Comparison of ENCODE assay signal across 13 cellular contexts in the genomic region with DNA sequence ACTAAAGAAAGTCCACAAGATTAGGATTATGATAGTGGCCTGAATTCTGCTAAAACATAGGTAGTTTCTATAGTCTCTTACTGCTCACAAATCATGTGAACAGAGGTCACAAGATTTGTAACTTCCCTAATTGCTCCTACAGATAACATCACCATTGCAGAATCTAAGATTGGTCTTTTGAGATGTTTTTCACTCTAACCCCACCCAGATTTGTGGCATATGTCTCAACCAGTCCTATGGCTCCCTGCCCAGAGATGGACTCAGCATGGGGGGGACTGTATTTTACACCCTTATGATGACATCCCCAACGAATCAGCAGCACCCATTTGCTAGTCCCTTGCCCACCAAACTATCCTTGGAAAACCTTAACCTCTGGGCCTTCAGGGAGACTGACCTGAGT.
A peak's percentile ranks its signal among the peaks of the same experiment; 100 is the strongest.
DNase-seq lines count a peak whose midpoint lies in the region; ATAC-seq and TF ChIP-seq lines count a peak whose summit lies in the region.
"Had no signal": no experiment of that assay in that cellular context is flagged by ENCODE, and none has a peak within 500 bp of the region (broad histone marks: within the 10 kb centered on the region; RNA-seq: fewer than 3 reads in every experiment).

No MANE protein-coding gene starts in this region.

- no peaks in the 10 kb centered on the region for H3K27me3 Mint-ChIP-seq in activated T-cell treated with anti-CD3 and anti-CD28 coated beads, Interleukin-2, amount 50 U/mL, for 4 hours (ENCODE audit: low read depth)
- H3K27me3 Mint-ChIP-seq: CD4-positive, CD25-positive, alpha-beta regulatory T cell had no signal

- no peaks in the 10 kb centered on the region for H3K27me3 ChIP-seq in RWPE2 (ENCODE audit: insufficient read depth, poor library complexity, severe bottlenecking)
- H3K27me3 ChIP-seq: hepatocyte had no signal

- no peak for TF ChIP-seq CTCF in AG04449 (IDR thresholded peaks at IDR 0.05; ENCODE audit: insufficient read depth, low read length, missing control alignments)
- TF ChIP-seq CTCF in RWPE2 (IDR thresholded peaks at IDR 0.05; ENCODE audit: poor library complexity, severe bottlenecking) = no peak

- H3K36me3 ChIP-seq in RWPE2 (ENCODE audit: low read depth) = no peaks in the 10 kb centered on the region
- H3K36me3 ChIP-seq: lower lobe of right lung had no signal

- H3K4me3 ChIP-seq in AG04449 (ENCODE audit: low read depth, low read length) (no peak overlapping the region), RWPE2 (ENCODE audit: severe bottlenecking) (no peak overlapping the region)
- H3K4me3 ChIP-seq: hepatocyte, lower lobe of right lung had no signal

- H3K36me3 Mint-ChIP-seq in activated T-cell treated with anti-CD3 and anti-CD28 coated beads, Interleukin-2, amount 50 U/mL, for 4 hours (ENCODE audit: insufficient read depth) = no peaks in the 10 kb centered on the region
- H3K36me3 Mint-ChIP-seq: activated naive CD8-positive, alpha-beta T cell treated with anti-CD3 and anti-CD28 coated beads, Interleukin-2, amount 10 ng/mL, durations not matched to agents 7 days and 5 days; CD4-positive, CD25-positive, alpha-beta regulatory T cell had no signal

- ATAC-seq in RWPE2 (ENCODE audit: low read depth) = peak; percentile 74
- ATAC-seq in activated T-cell treated with anti-CD3 and anti-CD28 coated beads, Interleukin-2, amount 50 U/mL, for 4 hours = no peak
- no peak for ATAC-seq in GM18519 (IDR thresholded peaks at IDR 0.05; ENCODE audit: low FRiP score, unreplicated experiment)

- H3K9me3 Mint-ChIP-seq in activated T-cell treated with anti-CD3 and anti-CD28 coated beads, Interleukin-2, amount 50 U/mL, for 4 hours = peaks cover 7% of the 10 kb centered on the region
- H3K9me3 Mint-ChIP-seq: activated naive CD8-positive, alpha-beta T cell treated with anti-CD3 and anti-CD28 coated beads, Interleukin-2, amount 10 ng/mL, durations not matched to agents 7 days and 5 days had no signal

- H3K4me1 ChIP-seq in RWPE2 (ENCODE audit: insufficient read depth, poor library complexity, severe bottlenecking) = peaks cover 12% of the 10 kb centered on the region
- H3K4me1 ChIP-seq: lower lobe of right lung had no signal

- POLR2A ChIA-PET in AG04449 (lab: Yijun Ruan, JAX) = no interaction called here

- H3K9me3 ChIP-seq in RWPE2 (ENCODE audit: severe bottlenecking) = no peaks in the 10 kb centered on the region
- H3K9me3 ChIP-seq: lower lobe of right lung had no signal

- H3K4me3 Mint-ChIP-seq in activated T-cell treated with anti-CD3 and anti-CD28 coated beads, Interleukin-2, amount 50 U/mL, for 4 hours = no peak overlapping the region
- H3K4me3 Mint-ChIP-seq: activated naive CD8-positive, alpha-beta T cell treated with anti-CD3 and anti-CD28 coated beads, Interleukin-2, amount 10 ng/mL, durations not matched to agents 7 days and 5 days; CD4-positive, CD25-positive, alpha-beta regulatory T cell had no signal

- CTCF ChIA-PET in AG04449 (lab: Yijun Ruan, JAX) = no interaction called here

- DNase-seq in AG04449 (ENCODE audit: low read depth, low spot score) (peak; percentile 19), H4 (ENCODE audit: low spot score) (peak; percentile 71), RWPE2 (ENCODE audit: low spot score) (no peak), fibroblast of the conjunctiva (ENCODE audit: low read depth) (peak; percentile 70), activated gamma-delta T cell treated with Interleukin-2 at 50 U/mL for 16 hours (no peak)
- DNase-seq in stimulated activated CD4-positive, alpha-beta T cell treated with anti-CD3 and anti-CD28 coated beads, Interleukin-2, amount 100 ng/mL, for 48 hours = no peak
- no peak for DNase-seq in activated T-cell treated with anti-CD3 and anti-CD28 coated beads, Interleukin-2, amount 50 U/mL, for 4 hours
- DNase-seq: activated naive CD8-positive, alpha-beta T cell treated with anti-CD3 and anti-CD28 coated beads, Interleukin-2, amount 10 ng/mL, durations not matched to agents 7 days and 5 days; CD4-positive, CD25-positive, alpha-beta regulatory T cell; lower lobe of right lung; NCI-H187 had no signal

- H3K27ac ChIP-seq in RWPE2 (ENCODE audit: poor library complexity, severe bottlenecking) = no peak overlapping the region
- H3K27ac ChIP-seq: hepatocyte, lower lobe of right lung had no signal

- no peaks in the 10 kb centered on the region for H3K4me1 Mint-ChIP-seq in activated T-cell treated with anti-CD3 and anti-CD28 coated beads, Interleukin-2, amount 50 U/mL, for 4 hours (ENCODE audit: low read depth)
- H3K4me1 Mint-ChIP-seq: activated naive CD8-positive, alpha-beta T cell treated with anti-CD3 and anti-CD28 coated beads, Interleukin-2, amount 10 ng/mL, durations not matched to agents 7 days and 5 days; CD4-positive, CD25-positive, alpha-beta regulatory T cell had no signal

Comparison
In these comparisons a context has a peak if more than half of its experiments do, and no peak if none do; other contexts are left out.
1. DNase-seq: peak in AG04449 (single experiment), H4 (single experiment) and fibroblast of the conjunctiva (single experiment); none in RWPE2 (single experiment), stimulated activated CD4-positive, alpha-beta T cell treated with anti-CD3 and anti-CD28 coated beads, Interleukin-2, amount 100 ng/mL, for 48 hours (0 of 2), activated gamma-delta T cell treated with Interleukin-2 at 50 U/mL for 16 hours (single experiment) and activated T-cell treated with anti-CD3 and anti-CD28 coated beads, Interleukin-2, amount 50 U/mL, for 4 hours (single experiment).